8 cellular contexts compared by ENCODE assay signal in genomic region chr2:182980115-182980514, GRCh38. TPM values are rescaled to one million over a fixed set of nuclear protein-coding genes. Genes with fewer than 3 reads are reported as not detected.
DNase-seq lines count a peak whose midpoint lies in the region; ATAC-seq, FAIRE-seq and TF ChIP-seq lines count a peak whose summit lies in the region.

No MANE protein-coding gene starts in this region.

- peak; percentile 99 for FAIRE-seq in A204.1 (lab: Jason Lieb, UNC)

- no peaks in the 10 kb centered on the region for H3K4me1 Mint-ChIP-seq in type B pancreatic cell (ENCODE audit: unreplicated experiment)

- H3K27me3 Mint-ChIP-seq in type B pancreatic cell, result no peaks in the 10 kb centered on the region

- no peak overlapping the region for H3K27ac Mint-ChIP-seq in type B pancreatic cell

- DNase-seq in NCI-H2029 (lab: John Stamatoyannopoulos, UW) (peak; percentile 19), iPS-NIHi11 (ENCODE audit: low spot score) (peak; percentile 23), type B pancreatic cell (ENCODE audit: extremely low spot score, unreplicated experiment) (no peak), GOT3 (lab: John Stamatoyannopoulos, UW) (no peak)

- no peak overlapping the region for H3K4me3 ChIP-seq in WI38 (ENCODE audit: low read depth, low read length)

- peaks cover 3% of the 10 kb centered on the region for H3K36me3 Mint-ChIP-seq in type B pancreatic cell

- H3K9me3 Mint-ChIP-seq in type B pancreatic cell, result no peaks in the 10 kb centered on the region

- peak; percentile 37; the same call in 1 of the 2 replicates for TF ChIP-seq CTCF in WI38 (IDR thresholded peaks at IDR 0.05; ENCODE audit: low read depth, low read length)
- TF ChIP-seq CTCF in type B pancreatic cell (conservative IDR thresholded peaks at IDR 0.05), result peak; percentile 88

- ATAC-seq in GM18511 (IDR thresholded peaks at IDR 0.05; ENCODE audit: unreplicated experiment) (peak; percentile 80), HG03025 (IDR thresholded peaks at IDR 0.05; ENCODE audit: low FRiP score, unreplicated experiment) (peak; percentile 79)

- H3K4me3 Mint-ChIP-seq in type B pancreatic cell, result no peak overlapping the region

RNA-seq across cellular contexts. Expression of gene NCKAP1, which starts 58.1 kb away (rescaled TPM):
- total RNA-seq in type B pancreatic cell (ENCODE audit: low replicate concordance), result 104 and 131 TPM in 2 replicates

Comparison
In these comparisons a context has a peak if more than half of its experiments do, and no peak if none do; other contexts are left out.
1. DNase-seq: peak in NCI-H2029 (single experiment) and iPS-NIHi11 (single experiment); none in type B pancreatic cell (single experiment) and GOT3 (single experiment).